Comparison of ENCODE assay signal across 2 cellular contexts in the genomic region with DNA sequence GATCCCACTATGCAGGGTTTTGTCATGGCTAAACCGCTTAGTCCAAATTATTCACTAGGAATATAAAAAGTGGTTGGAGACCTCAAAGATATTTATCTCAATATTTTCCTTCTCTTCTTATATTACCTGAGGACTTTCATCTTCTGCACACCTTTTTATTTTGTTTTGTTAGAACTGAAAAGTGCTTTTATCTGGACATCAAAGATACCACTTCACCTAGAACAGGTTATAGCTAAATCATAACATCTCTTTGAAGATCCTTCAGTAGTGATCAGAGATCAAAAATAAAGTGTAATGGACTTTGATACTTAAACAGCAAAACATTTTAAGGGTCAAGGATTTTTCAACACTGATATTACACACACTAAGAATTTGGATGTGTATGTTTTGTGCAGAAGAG.
"Had no signal": no experiment of that assay in that cellular context is flagged by ENCODE, and none has a peak within 500 bp of the region (broad histone marks: within the 10 kb centered on the region; RNA-seq: fewer than 3 reads in every experiment).

No MANE protein-coding gene starts in this region.

- DNase-seq: GDM1, GF-D8 had no signal
